In the genomic region with DNA sequence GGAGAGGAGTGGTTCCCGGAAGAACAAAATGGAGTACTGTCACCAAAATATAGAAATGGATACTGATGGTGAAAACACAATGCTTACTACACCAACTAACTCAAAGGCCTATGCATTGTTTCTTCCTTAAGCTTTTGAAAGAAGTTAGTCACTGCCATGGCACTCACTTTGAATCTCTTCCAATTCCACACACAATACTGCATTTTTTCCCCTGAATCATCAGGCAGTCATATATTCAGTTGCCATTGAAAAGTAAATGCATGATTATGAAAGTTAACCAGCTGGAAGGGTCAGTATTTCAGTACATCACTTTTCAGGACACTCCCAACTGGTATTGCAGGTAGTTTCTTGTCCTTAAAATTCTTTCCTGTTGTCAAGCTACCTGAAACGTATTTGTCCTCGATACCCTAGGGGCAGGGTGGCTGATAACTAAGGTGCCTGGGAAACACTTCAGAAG, we compare ENCODE assay signal across 10 cellular contexts. TPM values are rescaled to one million over a fixed set of nuclear protein-coding genes. Genes with fewer than 3 reads are reported as not detected.
DNase-seq lines count a peak whose midpoint lies in the region; ATAC-seq and TF ChIP-seq lines count a peak whose summit lies in the region.
"Had no signal": no experiment of that assay in that cellular context is flagged by ENCODE, and none has a peak within 500 bp of the region (broad histone marks: within the 10 kb centered on the region; RNA-seq: fewer than 3 reads in every experiment).

No MANE protein-coding gene starts in this region.

- in situ Hi-C loops in astrocyte of the spinal cord (cut with HindIII; ENCODE audit: low sequenced_read_pairs) (no loop called here), HAP-1 (cut with MboI; ENCODE audit: low sequenced_read_pairs) (no loop called here)

- peak overlapping the region; percentile 94 for H3K27ac ChIP-seq in substantia nigra (ENCODE audit: low read depth, low read length, poor library complexity, severe bottlenecking)
- H3K27ac ChIP-seq: right lobe of liver had no signal

- H3K27ac Mint-ChIP-seq in activated T-helper 1 cell treated with anti-CD3 and anti-CD28 coated beads, Interleukin-12 subunit alpha, Interleukin-12 subunit beta, Interleukin-2, Interleukin-4 antibody, amounts not matched to agents 30 ng/mL and 10 ng/mL and 1 ng/mL, durations not matched to agents 14 hours and 24 hours and 36 hours = no peak overlapping the region

- peaks cover 3% of the 10 kb centered on the region; the same call in 1 of the 2 replicates for H3K36me3 ChIP-seq in HAP-1 (replicated peaks)
- H3K36me3 ChIP-seq: right lobe of liver had no signal

- H3K9me3 Mint-ChIP-seq in activated T-helper 1 cell treated with anti-CD3 and anti-CD28 coated beads, Interleukin-12 subunit alpha, Interleukin-12 subunit beta, Interleukin-2, Interleukin-4 antibody, amounts not matched to agents 30 ng/mL and 10 ng/mL and 1 ng/mL, durations not matched to agents 14 hours and 24 hours and 36 hours = no peaks in the 10 kb centered on the region

- H3K4me1 ChIP-seq in HAP-1 = peaks cover 4% of the 10 kb centered on the region; the same call in 1 of the 2 replicates

- intact Hi-C loops in activated T-helper 1 cell treated with anti-CD3 and anti-CD28 coated beads, Interleukin-12 subunit alpha, Interleukin-12 subunit beta, Interleukin-2, Interleukin-4 antibody, amounts not matched to agents 30 ng/mL and 10 ng/mL and 1 ng/mL, durations not matched to agents 14 hours and 24 hours and 36 hours (cut with micrococcal nuclease) = no loop called here

- H3K36me3 Mint-ChIP-seq in activated T-helper 1 cell treated with anti-CD3 and anti-CD28 coated beads, Interleukin-12 subunit alpha, Interleukin-12 subunit beta, Interleukin-2, Interleukin-4 antibody, amounts not matched to agents 30 ng/mL and 10 ng/mL and 1 ng/mL, durations not matched to agents 14 hours and 24 hours and 36 hours (ENCODE audit: low read depth) = no peaks in the 10 kb centered on the region

- no peak overlapping the region for H3K4me3 Mint-ChIP-seq in activated T-helper 1 cell treated with anti-CD3 and anti-CD28 coated beads, Interleukin-12 subunit alpha, Interleukin-12 subunit beta, Interleukin-2, Interleukin-4 antibody, amounts not matched to agents 30 ng/mL and 10 ng/mL and 1 ng/mL, durations not matched to agents 14 hours and 24 hours and 36 hours

- DNase-seq in HCEC 1CT (peak; percentile 97), astrocyte of the spinal cord (ENCODE audit: low read depth, low spot score) (peak; percentile 94), iris pigment epithelial cell (ENCODE audit: low read depth) (peak; percentile 95), substantia nigra (lab: John Stamatoyannopoulos, UW) (peak in 3 of 49 donors; percentile 3 to 17 (median 15)), HAP-1 (ENCODE audit: low spot score in 2 of 2) (no peak), islet precursor cell (no peak)
- DNase-seq in activated T-helper 1 cell treated with anti-CD3 and anti-CD28 coated beads, Interleukin-12 subunit alpha, Interleukin-12 subunit beta, Interleukin-2, Interleukin-4 antibody, amounts not matched to agents 30 ng/mL and 10 ng/mL and 1 ng/mL, durations not matched to agents 14 hours and 24 hours and 36 hours (ENCODE audit: low spot score) = no peak
- DNase-seq: Karpas-422, right lobe of liver had no signal

- peaks cover 11% of the 10 kb centered on the region for H3K4me1 Mint-ChIP-seq in activated T-helper 1 cell treated with anti-CD3 and anti-CD28 coated beads, Interleukin-12 subunit alpha, Interleukin-12 subunit beta, Interleukin-2, Interleukin-4 antibody, amounts not matched to agents 30 ng/mL and 10 ng/mL and 1 ng/mL, durations not matched to agents 14 hours and 24 hours and 36 hours (ENCODE audit: low read depth)

- H3K4me3 ChIP-seq in astrocyte of the spinal cord (ENCODE audit: low read depth, low read length) = no peak overlapping the region
- H3K4me3 ChIP-seq in HAP-1 = no peak overlapping the region
- H3K4me3 ChIP-seq: right lobe of liver had no signal

- peaks cover 4% of the 10 kb centered on the region; the same call in 1 of the 2 replicates for H3K9me3 ChIP-seq in HAP-1
- H3K9me3 ChIP-seq: right lobe of liver had no signal

- no peak for ATAC-seq in HG02588 (IDR thresholded peaks at IDR 0.05; ENCODE audit: unreplicated experiment)
- ATAC-seq: right lobe of liver had no signal

- no peaks in the 10 kb centered on the region for H3K27me3 Mint-ChIP-seq in activated T-helper 1 cell treated with anti-CD3 and anti-CD28 coated beads, Interleukin-12 subunit alpha, Interleukin-12 subunit beta, Interleukin-2, Interleukin-4 antibody, amounts not matched to agents 30 ng/mL and 10 ng/mL and 1 ng/mL, durations not matched to agents 14 hours and 24 hours and 36 hours (ENCODE audit: insufficient read depth)

- H3K27me3 ChIP-seq in HAP-1 (ENCODE audit: low read depth) = no peaks in the 10 kb centered on the region
- H3K27me3 ChIP-seq: right lobe of liver had no signal

- TF ChIP-seq CTCF in astrocyte of the spinal cord (IDR thresholded peaks at IDR 0.05; ENCODE audit: low read depth, low read length) = no peak

RNA-seq across cellular contexts. Expression of a gene that starts 9.0 kb away (rescaled TPM):
- total RNA-seq in activated T-helper 1 cell treated with anti-CD3 and anti-CD28 coated beads, Interleukin-12 subunit alpha, Interleukin-12 subunit beta, Interleukin-2, Interleukin-4 antibody, amounts not matched to agents 30 ng/mL and 10 ng/mL and 1 ng/mL, durations not matched to agents 14 hours and 24 hours and 36 hours = 26.2 and 28.6 TPM in 2 replicates

RNA-seq across cellular contexts. Expression of a gene that starts 59.7 kb away (rescaled TPM):
- 40.2 and 45.6 TPM in 2 replicates for total RNA-seq in activated T-helper 1 cell treated with anti-CD3 and anti-CD28 coated beads, Interleukin-12 subunit alpha, Interleukin-12 subunit beta, Interleukin-2, Interleukin-4 antibody, amounts not matched to agents 30 ng/mL and 10 ng/mL and 1 ng/mL, durations not matched to agents 14 hours and 24 hours and 36 hours

Comparison
In these comparisons a context has a peak if more than half of its experiments do, and no peak if none do; other contexts are left out.
1. DNase-seq: peak in HCEC 1CT (single experiment), astrocyte of the spinal cord (single experiment) and iris pigment epithelial cell (single experiment); none in HAP-1 (0 of 2), activated T-helper 1 cell treated with anti-CD3 and anti-CD28 coated beads, Interleukin-12 subunit alpha, Interleukin-12 subunit beta, Interleukin-2, Interleukin-4 antibody, amounts not matched to agents 30 ng/mL and 10 ng/mL and 1 ng/mL, durations not matched to agents 14 hours and 24 hours and 36 hours (single experiment) and islet precursor cell (single experiment).